1 cellular context compared by ENCODE assay signal in genomic region chr7:157613575-157614322, GRCh38.
TF ChIP-seq lines count a peak whose summit lies in the region.

No MANE protein-coding gene starts in this region.

TF ChIP-seq in GM23338, 12 proteins besides CTCF, POLR2A, EP300 and RAD21 (continued from another document):
- TF ChIP-seq, protein P1, sequence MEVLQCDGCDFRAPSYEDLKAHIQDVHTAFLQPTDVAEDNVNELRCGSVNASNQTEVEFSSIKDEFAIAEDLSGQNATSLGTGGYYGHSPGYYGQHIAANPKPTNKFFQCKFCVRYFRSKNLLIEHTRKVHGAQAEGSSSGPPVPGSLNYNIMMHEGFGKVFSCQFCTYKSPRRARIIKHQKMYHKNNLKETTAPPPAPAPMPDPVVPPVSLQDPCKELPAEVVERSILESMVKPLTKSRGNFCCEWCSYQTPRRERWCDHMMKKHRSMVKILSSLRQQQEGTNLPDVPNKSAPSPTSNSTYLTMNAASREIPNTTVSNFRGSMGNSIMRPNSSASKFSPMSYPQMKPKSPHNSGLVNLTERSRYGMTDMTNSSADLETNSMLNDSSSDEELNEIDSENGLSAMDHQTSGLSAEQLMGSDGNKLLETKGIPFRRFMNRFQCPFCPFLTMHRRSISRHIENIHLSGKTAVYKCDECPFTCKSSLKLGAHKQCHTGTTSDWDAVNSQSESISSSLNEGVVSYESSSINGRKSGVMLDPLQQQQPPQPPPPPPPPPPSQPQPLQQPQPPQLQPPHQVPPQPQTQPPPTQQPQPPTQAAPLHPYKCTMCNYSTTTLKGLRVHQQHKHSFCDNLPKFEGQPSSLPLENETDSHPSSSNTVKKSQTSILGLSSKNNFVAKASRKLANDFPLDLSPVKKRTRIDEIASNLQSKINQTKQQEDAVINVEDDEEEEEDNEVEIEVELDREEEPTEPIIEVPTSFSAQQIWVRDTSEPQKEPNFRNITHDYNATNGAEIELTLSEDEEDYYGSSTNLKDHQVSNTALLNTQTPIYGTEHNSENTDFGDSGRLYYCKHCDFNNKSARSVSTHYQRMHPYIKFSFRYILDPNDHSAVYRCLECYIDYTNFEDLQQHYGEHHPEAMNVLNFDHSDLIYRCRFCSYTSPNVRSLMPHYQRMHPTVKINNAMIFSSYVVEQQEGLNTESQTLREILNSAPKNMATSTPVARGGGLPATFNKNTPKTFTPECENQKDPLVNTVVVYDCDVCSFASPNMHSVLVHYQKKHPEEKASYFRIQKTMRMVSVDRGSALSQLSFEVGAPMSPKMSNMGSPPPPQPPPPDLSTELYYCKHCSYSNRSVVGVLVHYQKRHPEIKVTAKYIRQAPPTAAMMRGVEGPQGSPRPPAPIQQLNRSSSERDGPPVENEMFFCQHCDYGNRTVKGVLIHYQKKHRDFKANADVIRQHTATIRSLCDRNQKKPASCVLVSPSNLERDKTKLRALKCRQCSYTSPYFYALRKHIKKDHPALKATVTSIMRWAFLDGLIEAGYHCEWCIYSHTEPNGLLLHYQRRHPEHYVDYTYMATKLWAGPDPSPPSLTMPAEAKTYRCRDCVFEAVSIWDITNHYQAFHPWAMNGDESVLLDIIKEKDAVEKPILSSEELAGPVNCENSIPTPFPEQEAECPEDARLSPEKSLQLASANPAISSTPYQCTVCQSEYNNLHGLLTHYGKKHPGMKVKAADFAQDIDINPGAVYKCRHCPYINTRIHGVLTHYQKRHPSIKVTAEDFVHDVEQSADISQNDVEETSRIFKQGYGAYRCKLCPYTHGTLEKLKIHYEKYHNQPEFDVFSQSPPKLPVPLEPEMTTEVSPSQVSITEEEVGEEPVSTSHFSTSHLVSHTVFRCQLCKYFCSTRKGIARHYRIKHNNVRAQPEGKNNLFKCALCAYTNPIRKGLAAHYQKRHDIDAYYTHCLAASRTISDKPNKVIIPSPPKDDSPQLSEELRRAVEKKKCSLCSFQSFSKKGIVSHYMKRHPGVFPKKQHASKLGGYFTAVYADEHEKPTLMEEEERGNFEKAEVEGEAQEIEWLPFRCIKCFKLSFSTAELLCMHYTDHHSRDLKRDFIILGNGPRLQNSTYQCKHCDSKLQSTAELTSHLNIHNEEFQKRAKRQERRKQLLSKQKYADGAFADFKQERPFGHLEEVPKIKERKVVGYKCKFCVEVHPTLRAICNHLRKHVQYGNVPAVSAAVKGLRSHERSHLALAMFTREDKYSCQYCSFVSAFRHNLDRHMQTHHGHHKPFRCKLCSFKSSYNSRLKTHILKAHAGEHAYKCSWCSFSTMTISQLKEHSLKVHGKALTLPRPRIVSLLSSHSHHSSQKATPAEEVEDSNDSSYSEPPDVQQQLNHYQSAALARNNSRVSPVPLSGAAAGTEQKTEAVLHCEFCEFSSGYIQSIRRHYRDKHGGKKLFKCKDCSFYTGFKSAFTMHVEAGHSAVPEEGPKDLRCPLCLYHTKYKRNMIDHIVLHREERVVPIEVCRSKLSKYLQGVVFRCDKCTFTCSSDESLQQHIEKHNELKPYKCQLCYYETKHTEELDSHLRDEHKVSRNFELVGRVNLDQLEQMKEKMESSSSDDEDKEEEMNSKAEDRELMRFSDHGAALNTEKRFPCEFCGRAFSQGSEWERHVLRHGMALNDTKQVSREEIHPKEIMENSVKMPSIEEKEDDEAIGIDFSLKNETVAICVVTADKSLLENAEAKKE (CRISPR knock-in tag; IDR thresholded peaks at IDR 0.05): no peak
- TF ChIP-seq ZNF331 (CRISPR knock-in tag; IDR thresholded peaks at IDR 0.05; ENCODE audit: low read depth) (no peak), CREB1 (CRISPR knock-in tag; IDR thresholded peaks at IDR 0.05; ENCODE audit: low read depth) (no peak)
TF ChIP-seq in GM23338: peak in this region for 0.
